In the genomic region with DNA sequence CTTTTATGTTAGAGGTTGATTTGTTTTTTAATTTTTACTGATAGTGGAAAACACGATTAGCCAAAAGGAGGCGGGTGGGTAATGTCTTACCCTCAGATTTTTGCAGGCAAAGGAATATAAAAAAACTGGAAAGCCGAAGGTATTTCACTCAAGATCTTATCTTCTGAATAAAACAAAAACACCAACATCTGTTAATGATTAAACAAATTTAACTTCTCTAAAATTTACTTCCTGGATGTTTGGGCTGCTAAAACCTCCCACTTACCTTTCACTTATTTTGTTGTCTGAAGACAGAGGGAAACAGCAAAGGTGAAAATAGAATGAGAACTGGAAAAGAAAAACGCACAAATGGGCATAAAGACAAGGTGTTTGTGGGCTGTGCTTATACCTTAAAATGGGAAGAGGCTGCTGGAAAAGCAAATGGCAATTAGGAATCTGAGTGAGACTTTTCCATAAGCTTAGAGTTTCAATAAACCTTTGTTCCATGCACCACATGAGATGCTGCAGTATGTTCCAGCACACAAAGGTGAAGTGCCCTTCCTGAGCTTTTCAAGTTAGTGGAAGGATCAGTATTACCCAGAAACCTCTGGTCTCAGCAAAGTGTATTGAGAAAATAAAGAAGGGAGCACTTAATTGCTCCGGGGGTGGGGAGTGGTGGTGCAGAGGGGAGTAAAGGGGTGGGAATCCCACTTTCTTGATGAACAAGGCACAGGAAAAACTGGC, we compare ENCODE assay signal across 18 cellular contexts.
DNase-seq lines count a peak whose midpoint lies in the region; ATAC-seq and TF ChIP-seq lines count a peak whose summit lies in the region.
"Had no signal": no experiment of that assay in that cellular context is flagged by ENCODE, and none has a peak within 500 bp of the region (broad histone marks: within the 10 kb centered on the region; RNA-seq: fewer than 3 reads in every experiment).

No MANE protein-coding gene starts in this region.

- H3K9me3 Mint-ChIP-seq in nephron, result no peaks in the 10 kb centered on the region
- no peaks in the 10 kb centered on the region for H3K9me3 Mint-ChIP-seq in activated naive CD8-positive, alpha-beta T cell treated with anti-CD3 and anti-CD28 coated beads for 36 hours
- H3K9me3 Mint-ChIP-seq in activated CD8-positive, alpha-beta memory T cell treated with anti-CD3 and anti-CD28 coated beads, Interleukin-2, amount 10 ng/mL, durations not matched to agents 7 days and 5 days (ENCODE audit: low read depth), result peaks cover 6% of the 10 kb centered on the region
- H3K9me3 Mint-ChIP-seq: activated naive CD4-positive, alpha-beta T cell treated with anti-CD3 and anti-CD28 coated beads for 36 hours; dendritic cell treated with granulocyte-macrophage colony-stimulating factor and Interleukin-4, amounts not matched to agents 40 ng/mL and 50 ng/mL, for 4 days had no signal

- no peak for TF ChIP-seq CTCF in epithelial cell of proximal tubule (conservative IDR thresholded peaks at IDR 0.05; ENCODE audit: low read depth, low read length)
- TF ChIP-seq CTCF in nephron (IDR thresholded peaks at IDR 0.05; ENCODE audit: unreplicated experiment in 3 of 3), result no peak

- CTCF ChIA-PET in activated CD8-positive, alpha-beta memory T cell treated with anti-CD3 and anti-CD28 coated beads, Interleukin-2, amount 10 ng/mL, durations not matched to agents 7 days and 5 days (lab: Charles Lee), result no interaction called here

- H3K4me1 ChIP-seq in BLaER1, result peaks cover 43% of the 10 kb centered on the region

- DNase-seq in NCI-H526 (lab: John Stamatoyannopoulos, UW) (peak; percentile 51 to 61), epithelial cell of proximal tubule (ENCODE audit: low read depth) (no peak), NCI-H2171 treated with DMSO at 0.1 percent for 48 hours (lab: John Stamatoyannopoulos, UW) (no peak)
- DNase-seq in activated T-cell treated with anti-CD3 and anti-CD28 coated beads, Interleukin-2, amount 50 U/mL, for 48 hours, result no peak
- no peak for DNase-seq in activated naive CD8-positive, alpha-beta T cell treated with anti-CD3 and anti-CD28 coated beads for 36 hours
- DNase-seq in activated CD8-positive, alpha-beta memory T cell treated with anti-CD3 and anti-CD28 coated beads, Interleukin-2, amount 10 ng/mL, durations not matched to agents 7 days and 5 days, result no peak
- DNase-seq: activated naive CD4-positive, alpha-beta T cell treated with anti-CD3 and anti-CD28 coated beads for 36 hours; brain microvascular endothelial cell; midbrain; NCI-H1694; occipital lobe; stimulated activated CD4-positive, alpha-beta T cell treated with anti-CD3 and anti-CD28 coated beads, Interleukin-2, amount 100 ng/mL, for 24 hours; stomach had no signal

- no peaks in the 10 kb centered on the region for H3K36me3 Mint-ChIP-seq in nephron (ENCODE audit: low read depth)
- H3K36me3 Mint-ChIP-seq in activated naive CD8-positive, alpha-beta T cell treated with anti-CD3 and anti-CD28 coated beads for 36 hours, result no peaks in the 10 kb centered on the region
- H3K36me3 Mint-ChIP-seq in activated CD8-positive, alpha-beta memory T cell treated with anti-CD3 and anti-CD28 coated beads, Interleukin-2, amount 10 ng/mL, durations not matched to agents 7 days and 5 days, result no peaks in the 10 kb centered on the region

- peak overlapping the region; percentile 77 to 89 (median 80) for H3K27ac Mint-ChIP-seq in nephron
- no peak overlapping the region for H3K27ac Mint-ChIP-seq in activated naive CD8-positive, alpha-beta T cell treated with anti-CD3 and anti-CD28 coated beads for 36 hours
- H3K27ac Mint-ChIP-seq in activated CD8-positive, alpha-beta memory T cell treated with anti-CD3 and anti-CD28 coated beads, Interleukin-2, amount 10 ng/mL, durations not matched to agents 7 days and 5 days, result no peak overlapping the region
- H3K27ac Mint-ChIP-seq: activated naive CD4-positive, alpha-beta T cell treated with anti-CD3 and anti-CD28 coated beads for 36 hours; dendritic cell treated with granulocyte-macrophage colony-stimulating factor and Interleukin-4, amounts not matched to agents 40 ng/mL and 50 ng/mL, for 4 days had no signal

- H3K4me3 ChIP-seq in BLaER1 (no peak overlapping the region), epithelial cell of proximal tubule (ENCODE audit: low read depth, low read length) (peak overlapping the region; percentile 19)

- 0 out of 2 replicates have a peak overlapping the region, but pooled peaks have one; percentile 29 for H3K4me2 ChIP-seq in BLaER1

- no peaks in the 10 kb centered on the region for H4K20me1 ChIP-seq in BLaER1

- ATAC-seq in activated CD8-positive, alpha-beta memory T cell treated with anti-CD3 and anti-CD28 coated beads, Interleukin-2, amount 10 ng/mL, durations not matched to agents 7 days and 5 days, result no peak
- ATAC-seq: activated CD4-positive, CD25-positive, alpha-beta regulatory T cell treated with anti-CD3 and anti-CD28 coated beads, Interleukin-2, amount 50 U/mL, for 24 hours; esophagus mucosa had no signal

- H3K4me3 Mint-ChIP-seq in nephron, result peak overlapping the region in 2 of 3 experiments; percentile 5 to 26
- no peak overlapping the region for H3K4me3 Mint-ChIP-seq in activated naive CD8-positive, alpha-beta T cell treated with anti-CD3 and anti-CD28 coated beads for 36 hours
- no peak overlapping the region for H3K4me3 Mint-ChIP-seq in activated CD8-positive, alpha-beta memory T cell treated with anti-CD3 and anti-CD28 coated beads, Interleukin-2, amount 10 ng/mL, durations not matched to agents 7 days and 5 days
- H3K4me3 Mint-ChIP-seq: activated naive CD4-positive, alpha-beta T cell treated with anti-CD3 and anti-CD28 coated beads for 36 hours; dendritic cell treated with granulocyte-macrophage colony-stimulating factor and Interleukin-4, amounts not matched to agents 40 ng/mL and 50 ng/mL, for 4 days had no signal

- H3K4me1 Mint-ChIP-seq in nephron, result peaks cover 71% of the 10 kb centered on the region
- H3K4me1 Mint-ChIP-seq in activated naive CD8-positive, alpha-beta T cell treated with anti-CD3 and anti-CD28 coated beads for 36 hours, result no peaks in the 10 kb centered on the region
- no peaks in the 10 kb centered on the region for H3K4me1 Mint-ChIP-seq in activated CD8-positive, alpha-beta memory T cell treated with anti-CD3 and anti-CD28 coated beads, Interleukin-2, amount 10 ng/mL, durations not matched to agents 7 days and 5 days

- no peaks in the 10 kb centered on the region for H3K27me3 ChIP-seq in BLaER1
- H3K27me3 ChIP-seq: brain microvascular endothelial cell, stomach had no signal

- no peaks in the 10 kb centered on the region for H3K9me3 ChIP-seq in BLaER1
- H3K9me3 ChIP-seq: stomach had no signal

- H3K9ac ChIP-seq in BLaER1, result no peak overlapping the region

- H3K27ac ChIP-seq in BLaER1, result no peak overlapping the region
- H3K27ac ChIP-seq: brain microvascular endothelial cell, stomach had no signal

- H3K27me3 Mint-ChIP-seq in nephron (ENCODE audit: low read depth), result no peaks in the 10 kb centered on the region
- peaks cover 9% of the 10 kb centered on the region for H3K27me3 Mint-ChIP-seq in activated naive CD8-positive, alpha-beta T cell treated with anti-CD3 and anti-CD28 coated beads for 36 hours
- no peaks in the 10 kb centered on the region for H3K27me3 Mint-ChIP-seq in activated CD8-positive, alpha-beta memory T cell treated with anti-CD3 and anti-CD28 coated beads, Interleukin-2, amount 10 ng/mL, durations not matched to agents 7 days and 5 days
- H3K27me3 Mint-ChIP-seq: dendritic cell treated with granulocyte-macrophage colony-stimulating factor and Interleukin-4, amounts not matched to agents 40 ng/mL and 50 ng/mL, for 4 days had no signal

- peaks cover 5% of the 10 kb centered on the region; the same call in 1 of the 2 replicates for H3K36me3 ChIP-seq in BLaER1
- H3K36me3 ChIP-seq: brain microvascular endothelial cell, stomach had no signal

Comparison
In these comparisons a context has a peak if more than half of its experiments do, and no peak if none do; other contexts are left out.
1. DNase-seq: peak in NCI-H526 (2 of 2); none in epithelial cell of proximal tubule (single experiment), NCI-H2171 treated with DMSO at 0.1 percent for 48 hours (single experiment), activated T-cell treated with anti-CD3 and anti-CD28 coated beads, Interleukin-2, amount 50 U/mL, for 48 hours (0 of 2), activated naive CD8-positive, alpha-beta T cell treated with anti-CD3 and anti-CD28 coated beads for 36 hours (single experiment) and activated CD8-positive, alpha-beta memory T cell treated with anti-CD3 and anti-CD28 coated beads, Interleukin-2, amount 10 ng/mL, durations not matched to agents 7 days and 5 days (single experiment).
2. H3K27ac Mint-ChIP-seq: peak in nephron (3 of 3); none in activated naive CD8-positive, alpha-beta T cell treated with anti-CD3 and anti-CD28 coated beads for 36 hours (single experiment) and activated CD8-positive, alpha-beta memory T cell treated with anti-CD3 and anti-CD28 coated beads, Interleukin-2, amount 10 ng/mL, durations not matched to agents 7 days and 5 days (single experiment).
3. H3K4me3 Mint-ChIP-seq: peak in nephron (2 of 3); none in activated naive CD8-positive, alpha-beta T cell treated with anti-CD3 and anti-CD28 coated beads for 36 hours (single experiment) and activated CD8-positive, alpha-beta memory T cell treated with anti-CD3 and anti-CD28 coated beads, Interleukin-2, amount 10 ng/mL, durations not matched to agents 7 days and 5 days (single experiment).